1 cellular context compared by ENCODE assay signal in the genomic region with DNA sequence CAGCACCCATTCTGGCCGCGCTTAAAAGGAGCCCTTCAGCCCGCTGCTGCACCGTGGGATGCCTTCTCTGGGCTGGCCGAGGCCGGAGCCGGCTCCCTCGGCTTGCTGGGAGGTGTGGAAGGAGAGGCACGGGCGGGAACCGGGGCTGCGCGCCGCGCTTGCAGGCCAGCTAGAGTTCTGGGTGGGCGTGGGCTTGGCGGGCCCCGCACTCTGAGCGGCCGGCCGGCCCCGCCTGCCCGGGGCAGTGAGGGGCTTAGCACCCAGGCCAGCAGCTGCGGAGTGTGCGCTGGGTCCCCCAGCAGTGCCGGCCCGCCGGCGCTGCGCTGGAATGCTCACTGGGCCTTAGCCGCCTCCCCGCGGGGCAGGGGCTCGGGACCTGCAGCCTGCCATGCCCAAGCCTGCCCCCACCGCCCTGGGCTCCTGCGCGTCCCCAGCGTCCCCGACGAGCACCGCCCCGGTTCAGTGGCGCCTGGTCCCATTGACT.
TF ChIP-seq lines count a peak whose summit lies in the region.

No MANE protein-coding gene starts in this region.

TF ChIP-seq in GM23338, 12 proteins besides CTCF, POLR2A, EP300 and RAD21 (continued from another document):
- TF ChIP-seq, protein P1, sequence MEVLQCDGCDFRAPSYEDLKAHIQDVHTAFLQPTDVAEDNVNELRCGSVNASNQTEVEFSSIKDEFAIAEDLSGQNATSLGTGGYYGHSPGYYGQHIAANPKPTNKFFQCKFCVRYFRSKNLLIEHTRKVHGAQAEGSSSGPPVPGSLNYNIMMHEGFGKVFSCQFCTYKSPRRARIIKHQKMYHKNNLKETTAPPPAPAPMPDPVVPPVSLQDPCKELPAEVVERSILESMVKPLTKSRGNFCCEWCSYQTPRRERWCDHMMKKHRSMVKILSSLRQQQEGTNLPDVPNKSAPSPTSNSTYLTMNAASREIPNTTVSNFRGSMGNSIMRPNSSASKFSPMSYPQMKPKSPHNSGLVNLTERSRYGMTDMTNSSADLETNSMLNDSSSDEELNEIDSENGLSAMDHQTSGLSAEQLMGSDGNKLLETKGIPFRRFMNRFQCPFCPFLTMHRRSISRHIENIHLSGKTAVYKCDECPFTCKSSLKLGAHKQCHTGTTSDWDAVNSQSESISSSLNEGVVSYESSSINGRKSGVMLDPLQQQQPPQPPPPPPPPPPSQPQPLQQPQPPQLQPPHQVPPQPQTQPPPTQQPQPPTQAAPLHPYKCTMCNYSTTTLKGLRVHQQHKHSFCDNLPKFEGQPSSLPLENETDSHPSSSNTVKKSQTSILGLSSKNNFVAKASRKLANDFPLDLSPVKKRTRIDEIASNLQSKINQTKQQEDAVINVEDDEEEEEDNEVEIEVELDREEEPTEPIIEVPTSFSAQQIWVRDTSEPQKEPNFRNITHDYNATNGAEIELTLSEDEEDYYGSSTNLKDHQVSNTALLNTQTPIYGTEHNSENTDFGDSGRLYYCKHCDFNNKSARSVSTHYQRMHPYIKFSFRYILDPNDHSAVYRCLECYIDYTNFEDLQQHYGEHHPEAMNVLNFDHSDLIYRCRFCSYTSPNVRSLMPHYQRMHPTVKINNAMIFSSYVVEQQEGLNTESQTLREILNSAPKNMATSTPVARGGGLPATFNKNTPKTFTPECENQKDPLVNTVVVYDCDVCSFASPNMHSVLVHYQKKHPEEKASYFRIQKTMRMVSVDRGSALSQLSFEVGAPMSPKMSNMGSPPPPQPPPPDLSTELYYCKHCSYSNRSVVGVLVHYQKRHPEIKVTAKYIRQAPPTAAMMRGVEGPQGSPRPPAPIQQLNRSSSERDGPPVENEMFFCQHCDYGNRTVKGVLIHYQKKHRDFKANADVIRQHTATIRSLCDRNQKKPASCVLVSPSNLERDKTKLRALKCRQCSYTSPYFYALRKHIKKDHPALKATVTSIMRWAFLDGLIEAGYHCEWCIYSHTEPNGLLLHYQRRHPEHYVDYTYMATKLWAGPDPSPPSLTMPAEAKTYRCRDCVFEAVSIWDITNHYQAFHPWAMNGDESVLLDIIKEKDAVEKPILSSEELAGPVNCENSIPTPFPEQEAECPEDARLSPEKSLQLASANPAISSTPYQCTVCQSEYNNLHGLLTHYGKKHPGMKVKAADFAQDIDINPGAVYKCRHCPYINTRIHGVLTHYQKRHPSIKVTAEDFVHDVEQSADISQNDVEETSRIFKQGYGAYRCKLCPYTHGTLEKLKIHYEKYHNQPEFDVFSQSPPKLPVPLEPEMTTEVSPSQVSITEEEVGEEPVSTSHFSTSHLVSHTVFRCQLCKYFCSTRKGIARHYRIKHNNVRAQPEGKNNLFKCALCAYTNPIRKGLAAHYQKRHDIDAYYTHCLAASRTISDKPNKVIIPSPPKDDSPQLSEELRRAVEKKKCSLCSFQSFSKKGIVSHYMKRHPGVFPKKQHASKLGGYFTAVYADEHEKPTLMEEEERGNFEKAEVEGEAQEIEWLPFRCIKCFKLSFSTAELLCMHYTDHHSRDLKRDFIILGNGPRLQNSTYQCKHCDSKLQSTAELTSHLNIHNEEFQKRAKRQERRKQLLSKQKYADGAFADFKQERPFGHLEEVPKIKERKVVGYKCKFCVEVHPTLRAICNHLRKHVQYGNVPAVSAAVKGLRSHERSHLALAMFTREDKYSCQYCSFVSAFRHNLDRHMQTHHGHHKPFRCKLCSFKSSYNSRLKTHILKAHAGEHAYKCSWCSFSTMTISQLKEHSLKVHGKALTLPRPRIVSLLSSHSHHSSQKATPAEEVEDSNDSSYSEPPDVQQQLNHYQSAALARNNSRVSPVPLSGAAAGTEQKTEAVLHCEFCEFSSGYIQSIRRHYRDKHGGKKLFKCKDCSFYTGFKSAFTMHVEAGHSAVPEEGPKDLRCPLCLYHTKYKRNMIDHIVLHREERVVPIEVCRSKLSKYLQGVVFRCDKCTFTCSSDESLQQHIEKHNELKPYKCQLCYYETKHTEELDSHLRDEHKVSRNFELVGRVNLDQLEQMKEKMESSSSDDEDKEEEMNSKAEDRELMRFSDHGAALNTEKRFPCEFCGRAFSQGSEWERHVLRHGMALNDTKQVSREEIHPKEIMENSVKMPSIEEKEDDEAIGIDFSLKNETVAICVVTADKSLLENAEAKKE (CRISPR knock-in tag; IDR thresholded peaks at IDR 0.05), result no peak
- TF ChIP-seq, protein P2, sequence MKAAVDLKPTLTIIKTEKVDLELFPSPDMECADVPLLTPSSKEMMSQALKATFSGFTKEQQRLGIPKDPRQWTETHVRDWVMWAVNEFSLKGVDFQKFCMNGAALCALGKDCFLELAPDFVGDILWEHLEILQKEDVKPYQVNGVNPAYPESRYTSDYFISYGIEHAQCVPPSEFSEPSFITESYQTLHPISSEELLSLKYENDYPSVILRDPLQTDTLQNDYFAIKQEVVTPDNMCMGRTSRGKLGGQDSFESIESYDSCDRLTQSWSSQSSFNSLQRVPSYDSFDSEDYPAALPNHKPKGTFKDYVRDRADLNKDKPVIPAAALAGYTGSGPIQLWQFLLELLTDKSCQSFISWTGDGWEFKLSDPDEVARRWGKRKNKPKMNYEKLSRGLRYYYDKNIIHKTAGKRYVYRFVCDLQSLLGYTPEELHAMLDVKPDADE (IDR thresholded peaks at IDR 0.05), result no peak
